ENCODE assay signal across 1 cellular context in the genomic region with DNA sequence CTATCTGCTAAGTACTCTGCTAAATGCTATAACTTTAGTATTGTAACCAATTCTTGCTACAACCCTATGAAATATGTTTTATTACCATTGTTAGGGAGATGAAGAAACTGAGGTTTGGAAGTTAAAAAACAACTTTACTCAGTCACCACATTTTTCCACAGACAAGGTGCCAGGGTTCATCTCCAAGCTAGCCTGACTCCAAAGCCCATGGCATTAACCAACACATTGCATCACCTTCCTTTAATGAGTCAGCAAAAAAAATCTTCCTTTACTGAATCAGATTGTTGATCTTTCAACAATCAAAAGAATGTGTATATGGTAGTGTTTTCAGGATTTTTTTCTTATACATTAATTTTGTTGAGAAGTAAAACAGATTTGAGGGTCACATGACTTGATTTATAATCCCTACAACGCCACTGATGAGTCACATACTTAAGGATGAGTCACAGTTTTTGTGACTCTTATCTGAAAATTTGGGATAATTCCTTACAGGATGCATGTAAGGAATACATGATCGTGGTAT.
A peak's percentile ranks its signal among the peaks of the same experiment; 100 is the strongest.
TF ChIP-seq lines count a peak whose summit lies in the region.

No MANE protein-coding gene starts in this region.

TF ChIP-seq in K562, 482 proteins besides CTCF, POLR2A, EP300 and RAD21 (continued from another document and continues in another):
- TF ChIP-seq, protein P1, sequence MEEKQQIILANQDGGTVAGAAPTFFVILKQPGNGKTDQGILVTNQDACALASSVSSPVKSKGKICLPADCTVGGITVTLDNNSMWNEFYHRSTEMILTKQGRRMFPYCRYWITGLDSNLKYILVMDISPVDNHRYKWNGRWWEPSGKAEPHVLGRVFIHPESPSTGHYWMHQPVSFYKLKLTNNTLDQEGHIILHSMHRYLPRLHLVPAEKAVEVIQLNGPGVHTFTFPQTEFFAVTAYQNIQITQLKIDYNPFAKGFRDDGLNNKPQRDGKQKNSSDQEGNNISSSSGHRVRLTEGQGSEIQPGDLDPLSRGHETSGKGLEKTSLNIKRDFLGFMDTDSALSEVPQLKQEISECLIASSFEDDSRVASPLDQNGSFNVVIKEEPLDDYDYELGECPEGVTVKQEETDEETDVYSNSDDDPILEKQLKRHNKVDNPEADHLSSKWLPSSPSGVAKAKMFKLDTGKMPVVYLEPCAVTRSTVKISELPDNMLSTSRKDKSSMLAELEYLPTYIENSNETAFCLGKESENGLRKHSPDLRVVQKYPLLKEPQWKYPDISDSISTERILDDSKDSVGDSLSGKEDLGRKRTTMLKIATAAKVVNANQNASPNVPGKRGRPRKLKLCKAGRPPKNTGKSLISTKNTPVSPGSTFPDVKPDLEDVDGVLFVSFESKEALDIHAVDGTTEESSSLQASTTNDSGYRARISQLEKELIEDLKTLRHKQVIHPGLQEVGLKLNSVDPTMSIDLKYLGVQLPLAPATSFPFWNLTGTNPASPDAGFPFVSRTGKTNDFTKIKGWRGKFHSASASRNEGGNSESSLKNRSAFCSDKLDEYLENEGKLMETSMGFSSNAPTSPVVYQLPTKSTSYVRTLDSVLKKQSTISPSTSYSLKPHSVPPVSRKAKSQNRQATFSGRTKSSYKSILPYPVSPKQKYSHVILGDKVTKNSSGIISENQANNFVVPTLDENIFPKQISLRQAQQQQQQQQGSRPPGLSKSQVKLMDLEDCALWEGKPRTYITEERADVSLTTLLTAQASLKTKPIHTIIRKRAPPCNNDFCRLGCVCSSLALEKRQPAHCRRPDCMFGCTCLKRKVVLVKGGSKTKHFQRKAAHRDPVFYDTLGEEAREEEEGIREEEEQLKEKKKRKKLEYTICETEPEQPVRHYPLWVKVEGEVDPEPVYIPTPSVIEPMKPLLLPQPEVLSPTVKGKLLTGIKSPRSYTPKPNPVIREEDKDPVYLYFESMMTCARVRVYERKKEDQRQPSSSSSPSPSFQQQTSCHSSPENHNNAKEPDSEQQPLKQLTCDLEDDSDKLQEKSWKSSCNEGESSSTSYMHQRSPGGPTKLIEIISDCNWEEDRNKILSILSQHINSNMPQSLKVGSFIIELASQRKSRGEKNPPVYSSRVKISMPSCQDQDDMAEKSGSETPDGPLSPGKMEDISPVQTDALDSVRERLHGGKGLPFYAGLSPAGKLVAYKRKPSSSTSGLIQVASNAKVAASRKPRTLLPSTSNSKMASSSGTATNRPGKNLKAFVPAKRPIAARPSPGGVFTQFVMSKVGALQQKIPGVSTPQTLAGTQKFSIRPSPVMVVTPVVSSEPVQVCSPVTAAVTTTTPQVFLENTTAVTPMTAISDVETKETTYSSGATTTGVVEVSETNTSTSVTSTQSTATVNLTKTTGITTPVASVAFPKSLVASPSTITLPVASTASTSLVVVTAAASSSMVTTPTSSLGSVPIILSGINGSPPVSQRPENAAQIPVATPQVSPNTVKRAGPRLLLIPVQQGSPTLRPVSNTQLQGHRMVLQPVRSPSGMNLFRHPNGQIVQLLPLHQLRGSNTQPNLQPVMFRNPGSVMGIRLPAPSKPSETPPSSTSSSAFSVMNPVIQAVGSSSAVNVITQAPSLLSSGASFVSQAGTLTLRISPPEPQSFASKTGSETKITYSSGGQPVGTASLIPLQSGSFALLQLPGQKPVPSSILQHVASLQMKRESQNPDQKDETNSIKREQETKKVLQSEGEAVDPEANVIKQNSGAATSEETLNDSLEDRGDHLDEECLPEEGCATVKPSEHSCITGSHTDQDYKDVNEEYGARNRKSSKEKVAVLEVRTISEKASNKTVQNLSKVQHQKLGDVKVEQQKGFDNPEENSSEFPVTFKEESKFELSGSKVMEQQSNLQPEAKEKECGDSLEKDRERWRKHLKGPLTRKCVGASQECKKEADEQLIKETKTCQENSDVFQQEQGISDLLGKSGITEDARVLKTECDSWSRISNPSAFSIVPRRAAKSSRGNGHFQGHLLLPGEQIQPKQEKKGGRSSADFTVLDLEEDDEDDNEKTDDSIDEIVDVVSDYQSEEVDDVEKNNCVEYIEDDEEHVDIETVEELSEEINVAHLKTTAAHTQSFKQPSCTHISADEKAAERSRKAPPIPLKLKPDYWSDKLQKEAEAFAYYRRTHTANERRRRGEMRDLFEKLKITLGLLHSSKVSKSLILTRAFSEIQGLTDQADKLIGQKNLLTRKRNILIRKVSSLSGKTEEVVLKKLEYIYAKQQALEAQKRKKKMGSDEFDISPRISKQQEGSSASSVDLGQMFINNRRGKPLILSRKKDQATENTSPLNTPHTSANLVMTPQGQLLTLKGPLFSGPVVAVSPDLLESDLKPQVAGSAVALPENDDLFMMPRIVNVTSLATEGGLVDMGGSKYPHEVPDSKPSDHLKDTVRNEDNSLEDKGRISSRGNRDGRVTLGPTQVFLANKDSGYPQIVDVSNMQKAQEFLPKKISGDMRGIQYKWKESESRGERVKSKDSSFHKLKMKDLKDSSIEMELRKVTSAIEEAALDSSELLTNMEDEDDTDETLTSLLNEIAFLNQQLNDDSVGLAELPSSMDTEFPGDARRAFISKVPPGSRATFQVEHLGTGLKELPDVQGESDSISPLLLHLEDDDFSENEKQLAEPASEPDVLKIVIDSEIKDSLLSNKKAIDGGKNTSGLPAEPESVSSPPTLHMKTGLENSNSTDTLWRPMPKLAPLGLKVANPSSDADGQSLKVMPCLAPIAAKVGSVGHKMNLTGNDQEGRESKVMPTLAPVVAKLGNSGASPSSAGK (IDR thresholded peaks at IDR 0.05), result no peak
- TF ChIP-seq, protein P2, sequence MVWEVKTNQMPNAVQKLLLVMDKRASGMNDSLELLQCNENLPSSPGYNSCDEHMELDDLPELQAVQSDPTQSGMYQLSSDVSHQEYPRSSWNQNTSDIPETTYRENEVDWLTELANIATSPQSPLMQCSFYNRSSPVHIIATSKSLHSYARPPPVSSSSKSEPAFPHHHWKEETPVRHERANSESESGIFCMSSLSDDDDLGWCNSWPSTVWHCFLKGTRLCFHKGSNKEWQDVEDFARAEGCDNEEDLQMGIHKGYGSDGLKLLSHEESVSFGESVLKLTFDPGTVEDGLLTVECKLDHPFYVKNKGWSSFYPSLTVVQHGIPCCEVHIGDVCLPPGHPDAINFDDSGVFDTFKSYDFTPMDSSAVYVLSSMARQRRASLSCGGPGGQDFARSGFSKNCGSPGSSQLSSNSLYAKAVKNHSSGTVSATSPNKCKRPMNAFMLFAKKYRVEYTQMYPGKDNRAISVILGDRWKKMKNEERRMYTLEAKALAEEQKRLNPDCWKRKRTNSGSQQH (CRISPR knock-in tag; IDR thresholded peaks at IDR 0.05), result 0 out of 2 replicates have a peak, but pooled peaks have one; percentile 9
- no peak for TF ChIP-seq FUS (optimal IDR thresholded peaks at IDR 0.05; ENCODE audit: low read depth, low read length)
- TF ChIP-seq ZNF644 (tag; IDR thresholded peaks at IDR 0.05; ENCODE audit: low read depth), result peak; percentile 82
- no peak for TF ChIP-seq ZNF263 (CRISPR knock-in tag; IDR thresholded peaks at IDR 0.05; ENCODE audit: borderline replicate concordance)
- no peak for TF ChIP-seq ZNF75A (CRISPR knock-in tag; IDR thresholded peaks at IDR 0.05)
- TF ChIP-seq ADNP (tag; IDR thresholded peaks at IDR 0.05), result peak; percentile 47; the same call in 1 of the 2 replicates
- TF ChIP-seq THRA (IDR thresholded peaks at IDR 0.05), result no peak
- peak; percentile 89 for TF ChIP-seq ZNF175 (CRISPR knock-in tag; IDR thresholded peaks at IDR 0.05; ENCODE audit: low read depth)
- no peak for TF ChIP-seq UBTF (IDR thresholded peaks at IDR 0.05; ENCODE audit: borderline replicate concordance in 1 of 2, low read depth in 2 of 2, low read length in 2 of 2)
- no peak for TF ChIP-seq ZNF707 (CRISPR knock-in tag; conservative IDR thresholded peaks at IDR 0.05)
- TF ChIP-seq, protein P3, sequence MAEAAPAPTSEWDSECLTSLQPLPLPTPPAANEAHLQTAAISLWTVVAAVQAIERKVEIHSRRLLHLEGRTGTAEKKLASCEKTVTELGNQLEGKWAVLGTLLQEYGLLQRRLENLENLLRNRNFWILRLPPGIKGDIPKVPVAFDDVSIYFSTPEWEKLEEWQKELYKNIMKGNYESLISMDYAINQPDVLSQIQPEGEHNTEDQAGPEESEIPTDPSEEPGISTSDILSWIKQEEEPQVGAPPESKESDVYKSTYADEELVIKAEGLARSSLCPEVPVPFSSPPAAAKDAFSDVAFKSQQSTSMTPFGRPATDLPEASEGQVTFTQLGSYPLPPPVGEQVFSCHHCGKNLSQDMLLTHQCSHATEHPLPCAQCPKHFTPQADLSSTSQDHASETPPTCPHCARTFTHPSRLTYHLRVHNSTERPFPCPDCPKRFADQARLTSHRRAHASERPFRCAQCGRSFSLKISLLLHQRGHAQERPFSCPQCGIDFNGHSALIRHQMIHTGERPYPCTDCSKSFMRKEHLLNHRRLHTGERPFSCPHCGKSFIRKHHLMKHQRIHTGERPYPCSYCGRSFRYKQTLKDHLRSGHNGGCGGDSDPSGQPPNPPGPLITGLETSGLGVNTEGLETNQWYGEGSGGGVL (CRISPR knock-in tag; IDR thresholded peaks at IDR 0.05), result no peak
- no peak for TF ChIP-seq ELF1 (tag; IDR thresholded peaks at IDR 0.05)
- TF ChIP-seq ZNF780A (CRISPR knock-in tag; IDR thresholded peaks at IDR 0.05), result no peak
- no peak for TF ChIP-seq PATZ1 (CRISPR knock-in tag; IDR thresholded peaks at IDR 0.05; ENCODE audit: borderline replicate concordance)
- TF ChIP-seq NCOR1 (IDR thresholded peaks at IDR 0.05), result peak; percentile 49
- peak; percentile 63; the same call in 1 of the 2 replicates for TF ChIP-seq NR2C1 (IDR thresholded peaks at IDR 0.05)
- peak; percentile 67; the same call in 1 of the 2 replicates for TF ChIP-seq NR2C1 (tag; IDR thresholded peaks at IDR 0.05)
- TF ChIP-seq SMAD2 (IDR thresholded peaks at IDR 0.05; ENCODE audit: low read depth, low read length), result no peak
- no peak for TF ChIP-seq TSC22D4 (tag; IDR thresholded peaks at IDR 0.05)
- peak; percentile 66; the same call in 1 of the 2 replicates for TF ChIP-seq ZEB2 (IDR thresholded peaks at IDR 0.05)
- TF ChIP-seq, protein P4, sequence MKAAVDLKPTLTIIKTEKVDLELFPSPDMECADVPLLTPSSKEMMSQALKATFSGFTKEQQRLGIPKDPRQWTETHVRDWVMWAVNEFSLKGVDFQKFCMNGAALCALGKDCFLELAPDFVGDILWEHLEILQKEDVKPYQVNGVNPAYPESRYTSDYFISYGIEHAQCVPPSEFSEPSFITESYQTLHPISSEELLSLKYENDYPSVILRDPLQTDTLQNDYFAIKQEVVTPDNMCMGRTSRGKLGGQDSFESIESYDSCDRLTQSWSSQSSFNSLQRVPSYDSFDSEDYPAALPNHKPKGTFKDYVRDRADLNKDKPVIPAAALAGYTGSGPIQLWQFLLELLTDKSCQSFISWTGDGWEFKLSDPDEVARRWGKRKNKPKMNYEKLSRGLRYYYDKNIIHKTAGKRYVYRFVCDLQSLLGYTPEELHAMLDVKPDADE (conservative IDR thresholded peaks at IDR 0.05; ENCODE audit: control insufficient read depth, low read depth, low read length), result no peak
- TF ChIP-seq MYNN (IDR thresholded peaks at IDR 0.05), result no peak
- TF ChIP-seq MYNN (CRISPR knock-in tag; IDR thresholded peaks at IDR 0.05), result no peak
- TF ChIP-seq TRIM28 (IDR thresholded peaks at IDR 0.05), result peak; percentile 67; the same call in 1 of the 2 replicates
- no peak for TF ChIP-seq ZNF121 (CRISPR knock-in tag; conservative IDR thresholded peaks at IDR 0.05)
- no peak for TF ChIP-seq ZNF384 (IDR thresholded peaks at IDR 0.05; ENCODE audit: low read depth, low read length)
- no peak for TF ChIP-seq TBP (optimal IDR thresholded peaks at IDR 0.05; ENCODE audit: low read depth, low read length)
- TF ChIP-seq SLC30A9 (CRISPR knock-in tag; IDR thresholded peaks at IDR 0.05), result no peak
- no peak for TF ChIP-seq NFYB (IDR thresholded peaks at IDR 0.05; ENCODE audit: extremely low read depth, insufficient read length)
- TF ChIP-seq, protein P5, sequence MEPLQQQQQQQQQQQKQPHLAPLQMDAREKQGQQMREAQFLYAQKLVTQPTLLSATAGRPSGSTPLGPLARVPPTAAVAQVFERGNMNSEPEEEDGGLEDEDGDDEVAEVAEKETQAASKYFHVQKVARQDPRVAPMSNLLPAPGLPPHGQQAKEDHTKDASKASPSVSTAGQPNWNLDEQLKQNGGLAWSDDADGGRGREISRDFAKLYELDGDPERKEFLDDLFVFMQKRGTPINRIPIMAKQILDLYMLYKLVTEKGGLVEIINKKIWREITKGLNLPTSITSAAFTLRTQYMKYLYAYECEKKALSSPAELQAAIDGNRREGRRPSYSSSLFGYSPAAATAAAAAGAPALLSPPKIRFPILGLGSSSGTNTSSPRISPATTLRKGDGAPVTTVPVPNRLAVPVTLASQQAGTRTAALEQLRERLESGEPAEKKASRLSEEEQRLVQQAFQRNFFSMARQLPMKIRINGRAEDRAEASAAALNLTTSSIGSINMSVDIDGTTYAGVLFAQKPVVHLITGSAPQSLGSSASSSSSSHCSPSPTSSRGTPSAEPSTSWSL (CRISPR knock-in tag; IDR thresholded peaks at IDR 0.05; ENCODE audit: borderline replicate concordance), result no peak
